In the genomic region with DNA sequence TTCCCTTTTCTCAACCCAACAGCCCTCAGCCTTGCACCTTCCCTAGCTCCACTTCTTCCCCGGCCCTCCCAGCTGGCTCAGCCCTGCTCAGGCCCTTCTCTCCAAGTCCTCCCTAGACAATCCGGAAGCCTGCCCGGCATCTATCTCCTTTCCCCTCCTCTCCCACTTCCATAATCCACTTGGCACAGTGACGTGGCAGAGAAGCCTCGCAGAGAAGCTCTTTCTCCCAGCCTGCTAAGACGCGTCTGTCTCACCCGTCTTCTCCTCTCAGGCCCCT, we compare ENCODE assay signal across 8 cellular contexts. TPM values are rescaled to one million over a fixed set of nuclear protein-coding genes. Genes with fewer than 3 reads are reported as not detected.
DNase-seq lines count a peak whose midpoint lies in the region; ATAC-seq and TF ChIP-seq lines count a peak whose summit lies in the region.

No MANE protein-coding gene starts in this region.

- H3K9me3 ChIP-seq in CD8-positive, alpha-beta memory T cell (ENCODE audit: low read length): no peaks in the 10 kb centered on the region
- H3K9me3 ChIP-seq in HUES48 (ENCODE audit: control insufficient read depth, insufficient read depth, low read length): no peaks in the 10 kb centered on the region
- no peaks in the 10 kb centered on the region for H3K9me3 ChIP-seq in WERI-Rb-1 (ENCODE audit: severe bottlenecking)
- no peaks in the 10 kb centered on the region for H3K9me3 ChIP-seq in fibroblast of lung (ENCODE audit: control insufficient read depth, insufficient read depth, low read depth, low read length)

- no peaks in the 10 kb centered on the region for H3K27me3 ChIP-seq in CD8-positive, alpha-beta memory T cell (ENCODE audit: insufficient read depth, low read length, poor library complexity, severe bottlenecking)
- H3K27me3 ChIP-seq in HUES48 (ENCODE audit: control insufficient read depth, insufficient read depth, low read length) (no peaks in the 10 kb centered on the region), WERI-Rb-1 (ENCODE audit: insufficient read depth, low read depth, severe bottlenecking) (no peaks in the 10 kb centered on the region), fibroblast of lung (ENCODE audit: control insufficient read depth, insufficient read depth, low read length) (no peaks in the 10 kb centered on the region)

- TF ChIP-seq CTCF in WERI-Rb-1 (IDR thresholded peaks at IDR 0.05; ENCODE audit: low read depth, low read length): no peak
- TF ChIP-seq CTCF in fibroblast of lung (conservative IDR thresholded peaks at IDR 0.05 in 1 of 2, IDR thresholded peaks at IDR 0.05 in 1 of 2; ENCODE audit: low read depth in 1 of 2, low read length in 2 of 2): no peak
- TF ChIP-seq CTCF in nephron progenitor cell (IDR thresholded peaks at IDR 0.05): no peak

- CTCF ChIA-PET in CD8-positive, alpha-beta memory T cell (lab: Charles Lee): interaction anchor here (1.4 kb wide), 1 partner anchor 87 kb away, joined by 4 read pairs; no protein-coding TSS in a partner anchor

- H3K36me3 ChIP-seq in CD8-positive, alpha-beta memory T cell (ENCODE audit: insufficient read depth, low read length): no peaks in the 10 kb centered on the region
- H3K36me3 ChIP-seq in HUES48 (ENCODE audit: control insufficient read depth, insufficient read depth, low read length): peaks cover 17% of the 10 kb centered on the region; the same call in 1 of the 2 replicates
- H3K36me3 ChIP-seq in WERI-Rb-1: peaks cover 34% of the 10 kb centered on the region
- H3K36me3 ChIP-seq in fibroblast of lung (ENCODE audit: control insufficient read depth, insufficient read depth, low read length): peaks cover 23% of the 10 kb centered on the region

- no peak overlapping the region for H2AFZ ChIP-seq in fibroblast of lung (ENCODE audit: low read length)

- H3K4me1 ChIP-seq in CD8-positive, alpha-beta memory T cell (ENCODE audit: insufficient read depth, low read length): peaks cover 17% of the 10 kb centered on the region
- peaks cover 8% of the 10 kb centered on the region for H3K4me1 ChIP-seq in HUES48 (ENCODE audit: control insufficient read depth, insufficient read depth, low read length)
- H3K4me1 ChIP-seq in fibroblast of lung (ENCODE audit: control insufficient read depth, extremely low read depth, insufficient read depth, low read length): peaks cover 15% of the 10 kb centered on the region

- peaks cover 0 to 1% of the 10 kb centered on the region in 2 donors for H3K27me3 Mint-ChIP-seq in CD8-positive, alpha-beta memory T cell
- H3K27me3 Mint-ChIP-seq in nephron progenitor cell (ENCODE audit: low read depth, poor library complexity): peaks cover 10% of the 10 kb centered on the region

- no peaks in the 10 kb centered on the region for H4K20me1 ChIP-seq in fibroblast of lung (ENCODE audit: control insufficient read depth, extremely low read depth, insufficient read depth, low read length)

- peaks cover 27% of the 10 kb centered on the region for H3K79me2 ChIP-seq in fibroblast of lung (ENCODE audit: control insufficient read depth, insufficient read depth, low read length)

- no peak for DNase-seq in CD8-positive, alpha-beta memory T cell
- DNase-seq in WERI-Rb-1: peak; percentile 96
- peak; percentile 65 to 72 for DNase-seq in fibroblast of lung (ENCODE audit: low read depth in 2 of 2)
- DNase-seq in nephron progenitor cell: peak; percentile 41
- no peak for DNase-seq in stimulated activated CD4-positive, alpha-beta T cell treated with anti-CD3 and anti-CD28 coated beads, Interleukin-1b, Interleukin-23, amount 100 ng/mL, for 48 hours

- H3K9ac ChIP-seq in HUES48 (ENCODE audit: low read depth, low read length) (no peak overlapping the region), fibroblast of lung (ENCODE audit: insufficient read depth, low read length) (peak overlapping the region; percentile 81)

- peak overlapping the region; percentile 81 to 97 (median 94) for H3K27ac Mint-ChIP-seq in CD8-positive, alpha-beta memory T cell
- H3K27ac Mint-ChIP-seq in nephron progenitor cell: peak overlapping the region; percentile 91

- ATAC-seq in HG02840 (IDR thresholded peaks at IDR 0.05; ENCODE audit: low FRiP score, unreplicated experiment): no peak
- no peak for ATAC-seq in HG03045 (IDR thresholded peaks at IDR 0.05; ENCODE audit: unreplicated experiment)

- peak overlapping the region; percentile 73 for H3K27ac ChIP-seq in CD8-positive, alpha-beta memory T cell (ENCODE audit: low read depth, low read length)
- H3K27ac ChIP-seq in HUES48 (ENCODE audit: low read depth, low read length) (no peak overlapping the region), WERI-Rb-1 (peak overlapping the region; percentile 94), fibroblast of lung (ENCODE audit: insufficient read depth, low read length) (peak overlapping the region; percentile 92)

- POLR2A ChIA-PET in CD8-positive, alpha-beta memory T cell (lab: Charles Lee): interaction anchor here (0.6 to 2.6 kb wide), 3 partner anchors 15 to 54 kb away, joined by 3 to 13 read pairs (median 5); a partner anchor contains a TSS

- H3K4me3 ChIP-seq in CD8-positive, alpha-beta memory T cell (ENCODE audit: low read length): peak overlapping the region; percentile 62
- peak overlapping the region; percentile 67 for H3K4me3 ChIP-seq in HUES48 (ENCODE audit: low read depth, low read length)
- peak overlapping the region; percentile 57 for H3K4me3 ChIP-seq in WERI-Rb-1 (ENCODE audit: low read depth, low read length)
- H3K4me3 ChIP-seq in fibroblast of lung (replicated peaks in 1 of 4; ENCODE audit: control extremely low read depth in 1 of 4, insufficient read depth in 1 of 4, low read depth in 3 of 4, low read length in 4 of 4): peak overlapping the region; percentile 62 to 94 (median 74)

- H3K4me1 Mint-ChIP-seq in CD8-positive, alpha-beta memory T cell: peaks cover 18 to 30% (median 19%) of the 10 kb centered on the region in 3 donors
- peaks cover 41% of the 10 kb centered on the region for H3K4me1 Mint-ChIP-seq in nephron progenitor cell

- H3K4me2 ChIP-seq in fibroblast of lung (ENCODE audit: extremely low read depth, insufficient read depth, low read length): peak overlapping the region; percentile 99

- no peaks in the 10 kb centered on the region for H3K9me3 Mint-ChIP-seq in CD8-positive, alpha-beta memory T cell
- no peaks in the 10 kb centered on the region for H3K9me3 Mint-ChIP-seq in nephron progenitor cell

- peaks cover 0 to 32% (median 0%) of the 10 kb centered on the region in 3 donors for H3K36me3 Mint-ChIP-seq in CD8-positive, alpha-beta memory T cell
- H3K36me3 Mint-ChIP-seq in nephron progenitor cell (ENCODE audit: low read depth): no peaks in the 10 kb centered on the region

- peak overlapping the region; percentile 85 to 93 (median 91) for H3K4me3 Mint-ChIP-seq in CD8-positive, alpha-beta memory T cell
- H3K4me3 Mint-ChIP-seq in nephron progenitor cell: peak overlapping the region; percentile 89

RNA-seq across cellular contexts. Expression of a gene that starts 1.1 kb away (rescaled TPM):
- total RNA-seq in CD8-positive, alpha-beta memory T cell: 10 to 100 TPM; 56.6 to 60.0 TPM
- polyA plus RNA-seq in CD8-positive, alpha-beta memory T cell: 5.2 TPM
- total RNA-seq in fibroblast of lung: 98.9 and 114 TPM in 2 replicates
- polyA plus RNA-seq in fibroblast of lung: 49.1 and 53.3 TPM in 2 replicates
- 94.5 and 117 TPM in 2 replicates for polyA plus RNA-seq in fibroblast of lung (2012)
- 61.1 and 64.1 TPM in 2 replicates for polyA minus RNA-seq in fibroblast of lung (ENCODE audit: low replicate concordance)

RNA-seq across cellular contexts. Expression of a gene that starts 15.6 kb away (rescaled TPM):
- 10 to 100 TPM; 42.7 to 45.4 TPM for total RNA-seq in CD8-positive, alpha-beta memory T cell
- polyA plus RNA-seq in CD8-positive, alpha-beta memory T cell: 24.9 TPM
- 47.8 and 51.2 TPM in 2 replicates for total RNA-seq in fibroblast of lung
- polyA plus RNA-seq in fibroblast of lung: 19.5 and 23.6 TPM in 2 replicates
- polyA plus RNA-seq in fibroblast of lung (2012): 48.1 and 64.8 TPM in 2 replicates
- 13.0 and 17.5 TPM in 2 replicates for polyA minus RNA-seq in fibroblast of lung (ENCODE audit: low replicate concordance)

RNA-seq across cellular contexts. Expression of a gene that starts 54.1 kb away (rescaled TPM):
- 10 to 100 TPM; 65.2 to 69.5 TPM for total RNA-seq in CD8-positive, alpha-beta memory T cell
- polyA plus RNA-seq in CD8-positive, alpha-beta memory T cell: 5.8 TPM
- total RNA-seq in fibroblast of lung: 3.9 and 5.9 TPM in 2 replicates
- polyA plus RNA-seq in fibroblast of lung: 5.9 and 15.4 TPM in 2 replicates
- polyA plus RNA-seq in fibroblast of lung (2012): 7.6 and 23.4 TPM in 2 replicates
- 15.6 and 24.9 TPM in 2 replicates for polyA minus RNA-seq in fibroblast of lung (ENCODE audit: low replicate concordance)

RNA-seq across cellular contexts. Expression of a gene that starts 56.2 kb away (rescaled TPM):
- total RNA-seq in CD8-positive, alpha-beta memory T cell: 10 to 100 TPM; 39.8 to 41.2 TPM
- 24.7 TPM for polyA plus RNA-seq in CD8-positive, alpha-beta memory T cell
- 20.3 and 23.9 TPM in 2 replicates for total RNA-seq in fibroblast of lung
- polyA plus RNA-seq in fibroblast of lung: 44.9 and 58.7 TPM in 2 replicates
- 92.8 and 124 TPM in 2 replicates for polyA plus RNA-seq in fibroblast of lung (2012)
- 77.1 and 80.1 TPM in 2 replicates for polyA minus RNA-seq in fibroblast of lung (ENCODE audit: low replicate concordance)

Comparison
In these comparisons a context has a peak if more than half of its experiments do, and no peak if none do; other contexts are left out.
1. DNase-seq: peak in WERI-Rb-1 (single experiment), fibroblast of lung (2 of 2) and nephron progenitor cell (single experiment); none in CD8-positive, alpha-beta memory T cell (0 of 5) and stimulated activated CD4-positive, alpha-beta T cell treated with anti-CD3 and anti-CD28 coated beads, Interleukin-1b, Interleukin-23, amount 100 ng/mL, for 48 hours (single experiment).
2. Peak in every context shown above with its lines, with median percentiles within 50 percentile points of each other: H3K4me3 ChIP-seq.